In the genomic region with DNA sequence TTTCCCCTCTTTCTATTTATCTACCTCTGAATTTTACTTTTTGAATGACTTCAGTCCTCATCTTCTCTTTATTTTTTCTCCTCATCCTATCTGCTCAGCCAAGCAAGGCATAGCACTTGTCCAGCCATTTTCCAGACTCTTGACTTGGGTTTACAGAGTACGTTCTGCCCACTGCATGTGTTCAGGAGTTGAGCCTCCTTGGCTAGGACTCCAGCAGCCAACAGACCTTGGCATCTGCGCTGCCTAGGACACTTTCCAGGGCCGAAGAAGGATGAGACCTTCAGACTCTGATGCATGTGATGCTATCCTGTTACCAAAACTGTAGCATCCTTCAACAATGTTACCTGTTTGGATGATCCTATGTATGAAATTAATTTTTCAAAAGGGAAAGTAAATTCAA, we compare ENCODE assay signal across 35 cellular contexts. TPM values are rescaled to one million over a fixed set of nuclear protein-coding genes. Genes with fewer than 3 reads are reported as not detected.
"Had no signal": no experiment of that assay in that cellular context is flagged by ENCODE, and none has a peak within 500 bp of the region (broad histone marks: within the 10 kb centered on the region; RNA-seq: fewer than 3 reads in every experiment).

No MANE protein-coding gene starts in this region.

- DNase-seq: activated CD4-positive, alpha-beta memory T cell treated with anti-CD3 and anti-CD28 coated beads for 36 hours; activated CD4-positive, alpha-beta T cell treated with anti-CD3 and anti-CD28 coated beads for 36 hours; activated CD4-positive, alpha-beta T cell treated with anti-CD3 and anti-CD28 coated beads, Interleukin-2, amount 10 ng/mL, durations not matched to agents 24 days and 14 days; activated CD4-positive, CD25-positive, alpha-beta regulatory T cell; activated CD4-positive, CD25-positive, alpha-beta regulatory T cell treated with anti-CD3 and anti-CD28 coated beads, Interleukin-2, amount 50 U/mL, for 72 hours; activated CD8-positive, alpha-beta memory T cell treated with anti-CD3 and anti-CD28 coated beads, Interleukin-2, amount 10 ng/mL, durations not matched to agents 7 days and 5 days; activated CD8-positive, alpha-beta memory T cell treated with anti-CD3 and anti-CD28 coated beads, Interleukin-2, amount 50 U/mL, for 4 hours; activated CD8-positive, alpha-beta T cell treated with anti-CD3 and anti-CD28 coated beads, Interleukin-2, amount 10 ng/mL, durations not matched to agents 7 days and 5 days; activated effector memory CD4-positive, alpha-beta T cell treated with anti-CD3 and anti-CD28 coated beads, Interleukin-2, amount 50 U/mL, for 16 hours; activated naive CD4-positive, alpha-beta T cell treated with anti-CD3 and anti-CD28 coated beads for 36 hours; activated naive CD8-positive, alpha-beta T cell treated with anti-CD3 and anti-CD28 coated beads for 36 hours; activated T-cell treated with anti-CD3 and anti-CD28 coated beads, Interleukin-2, amount 50 U/mL, for 1 hour; activated T-cell treated with anti-CD3 and anti-CD28 coated beads, Interleukin-2, amount 50 U/mL, for 48 hours; amniotic stem cell; anterior cingulate cortex; brain microvascular endothelial cell; dorsolateral prefrontal cortex; effector memory CD4-positive, alpha-beta T cell; endodermal cell; erythroblast; foreskin keratinocyte; gastrocnemius medialis; glutamatergic neuron; heart left ventricle; T-helper 1 cell; T-helper 17 cell; T1000; WERI-Rb-1 had no signal

- ATAC-seq: activated CD4-positive, alpha-beta T cell treated with anti-CD3 and anti-CD28 coated beads for 36 hours; activated CD8-positive, alpha-beta memory T cell treated with anti-CD3 and anti-CD28 coated beads, Interleukin-2, amount 10 ng/mL, durations not matched to agents 7 days and 5 days; activated CD8-positive, alpha-beta T cell treated with anti-CD3 and anti-CD28 coated beads, Interleukin-2, amount 10 ng/mL, durations not matched to agents 7 days and 5 days; foreskin keratinocyte; gastrocnemius medialis; heart left ventricle; T-helper 17 cell had no signal

- H3K36me3 Mint-ChIP-seq: activated CD4-positive, alpha-beta memory T cell treated with anti-CD3 and anti-CD28 coated beads for 36 hours; activated naive CD4-positive, alpha-beta T cell treated with anti-CD3 and anti-CD28 coated beads, Interleukin-2, amount 50 U/mL, for 24 hours; activated naive CD8-positive, alpha-beta T cell treated with anti-CD3 and anti-CD28 coated beads for 36 hours had no signal

- H3K4me1 Mint-ChIP-seq: central memory CD8-positive, alpha-beta T cell had no signal

- H3K4me3 Mint-ChIP-seq: activated CD4-positive, alpha-beta memory T cell treated with anti-CD3 and anti-CD28 coated beads for 36 hours; activated CD4-positive, alpha-beta T cell treated with anti-CD3 and anti-CD28 coated beads for 36 hours; activated CD4-positive, alpha-beta T cell treated with anti-CD3 and anti-CD28 coated beads, Interleukin-2, amount 10 ng/mL, durations not matched to agents 24 days and 14 days; activated CD8-positive, alpha-beta memory T cell treated with anti-CD3 and anti-CD28 coated beads, Interleukin-2, amount 10 ng/mL, durations not matched to agents 7 days and 5 days; activated CD8-positive, alpha-beta T cell treated with anti-CD3 and anti-CD28 coated beads, Interleukin-2, amount 10 ng/mL, durations not matched to agents 7 days and 5 days; activated naive CD4-positive, alpha-beta T cell treated with anti-CD3 and anti-CD28 coated beads for 36 hours; activated naive CD4-positive, alpha-beta T cell treated with anti-CD3 and anti-CD28 coated beads, Interleukin-2, amount 50 U/mL, for 24 hours; activated naive CD8-positive, alpha-beta T cell treated with anti-CD3 and anti-CD28 coated beads for 36 hours; activated T-helper 1 cell treated with anti-CD3 and anti-CD28 coated beads, Interleukin-12 subunit alpha, Interleukin-12 subunit beta, Interleukin-2, Interleukin-4 antibody, amounts not matched to agents 30 ng/mL and 10 ng/mL and 1 ng/mL, durations not matched to agents 14 hours and 24 hours and 36 hours; central memory CD8-positive, alpha-beta T cell; dendritic cell treated with granulocyte-macrophage colony-stimulating factor and Interleukin-4, amounts not matched to agents 40 ng/mL and 50 ng/mL, for 4 days; endodermal cell; T-helper 17 cell; T-helper 2 cell treated with Interferon-gamma antibody and Interleukin-4, amounts not matched to agents 5 μg/mL and 100 μg/mL, for 36 hours had no signal

- H3K9me3 Mint-ChIP-seq: activated CD4-positive, alpha-beta memory T cell treated with anti-CD3 and anti-CD28 coated beads for 36 hours; activated naive CD4-positive, alpha-beta T cell treated with anti-CD3 and anti-CD28 coated beads for 36 hours; activated naive CD4-positive, alpha-beta T cell treated with anti-CD3 and anti-CD28 coated beads, Interleukin-2, amount 50 U/mL, for 24 hours; activated naive CD8-positive, alpha-beta T cell treated with anti-CD3 and anti-CD28 coated beads for 36 hours; activated T-helper 2 cell treated with anti-CD3 and anti-CD28 coated beads, Interferon-gamma antibody, Interleukin-2, Interleukin-4, amounts not matched to agents 10 μg/mL and 5 μg/mL and 100 μg/mL, durations not matched to agents 14 hours and 24 hours and 36 hours; central memory CD8-positive, alpha-beta T cell; endodermal cell; T-helper 2 cell treated with Interferon-gamma antibody and Interleukin-4, amounts not matched to agents 5 μg/mL and 100 μg/mL, for 36 hours had no signal

- H3K27ac Mint-ChIP-seq: activated CD4-positive, alpha-beta memory T cell treated with anti-CD3 and anti-CD28 coated beads for 36 hours; activated CD4-positive, alpha-beta T cell treated with anti-CD3 and anti-CD28 coated beads for 36 hours; activated CD4-positive, alpha-beta T cell treated with anti-CD3 and anti-CD28 coated beads, Interleukin-2, amount 10 ng/mL, durations not matched to agents 24 days and 14 days; activated CD8-positive, alpha-beta memory T cell treated with anti-CD3 and anti-CD28 coated beads, Interleukin-2, amount 10 ng/mL, durations not matched to agents 7 days and 5 days; activated CD8-positive, alpha-beta T cell treated with anti-CD3 and anti-CD28 coated beads, Interleukin-2, amount 10 ng/mL, durations not matched to agents 7 days and 5 days; activated naive CD4-positive, alpha-beta T cell treated with anti-CD3 and anti-CD28 coated beads for 36 hours; activated naive CD4-positive, alpha-beta T cell treated with anti-CD3 and anti-CD28 coated beads, Interleukin-2, amount 50 U/mL, for 24 hours; activated naive CD8-positive, alpha-beta T cell treated with anti-CD3 and anti-CD28 coated beads for 36 hours; activated T-helper 1 cell treated with anti-CD3 and anti-CD28 coated beads, Interleukin-12 subunit alpha, Interleukin-12 subunit beta, Interleukin-2, Interleukin-4 antibody, amounts not matched to agents 30 ng/mL and 10 ng/mL and 1 ng/mL, durations not matched to agents 14 hours and 24 hours and 36 hours; activated T-helper 2 cell treated with anti-CD3 and anti-CD28 coated beads, Interferon-gamma antibody, Interleukin-2, Interleukin-4, amounts not matched to agents 10 μg/mL and 5 μg/mL and 100 μg/mL, durations not matched to agents 14 hours and 24 hours and 36 hours; dendritic cell treated with granulocyte-macrophage colony-stimulating factor and Interleukin-4, amounts not matched to agents 40 ng/mL and 50 ng/mL, for 4 days; endodermal cell; T-helper 17 cell; T-helper 2 cell treated with Interferon-gamma antibody and Interleukin-4, amounts not matched to agents 5 μg/mL and 100 μg/mL, for 36 hours had no signal

- H3K27me3 Mint-ChIP-seq: activated naive CD4-positive, alpha-beta T cell treated with anti-CD3 and anti-CD28 coated beads, Interleukin-2, amount 50 U/mL, for 24 hours had no signal

RNA-seq across cellular contexts. Expression of a gene that starts 59.7 kb away (rescaled TPM):
- total RNA-seq: activated CD8-positive, alpha-beta memory T cell treated with anti-CD3 and anti-CD28 coated beads for 36 hours; activated CD8-positive, alpha-beta T cell treated with anti-CD3 and anti-CD28 coated beads, Interleukin-2, amount 10 ng/mL, durations not matched to agents 7 days and 5 days had no signal
